13 cellular contexts compared by ENCODE assay signal in the genomic region with DNA sequence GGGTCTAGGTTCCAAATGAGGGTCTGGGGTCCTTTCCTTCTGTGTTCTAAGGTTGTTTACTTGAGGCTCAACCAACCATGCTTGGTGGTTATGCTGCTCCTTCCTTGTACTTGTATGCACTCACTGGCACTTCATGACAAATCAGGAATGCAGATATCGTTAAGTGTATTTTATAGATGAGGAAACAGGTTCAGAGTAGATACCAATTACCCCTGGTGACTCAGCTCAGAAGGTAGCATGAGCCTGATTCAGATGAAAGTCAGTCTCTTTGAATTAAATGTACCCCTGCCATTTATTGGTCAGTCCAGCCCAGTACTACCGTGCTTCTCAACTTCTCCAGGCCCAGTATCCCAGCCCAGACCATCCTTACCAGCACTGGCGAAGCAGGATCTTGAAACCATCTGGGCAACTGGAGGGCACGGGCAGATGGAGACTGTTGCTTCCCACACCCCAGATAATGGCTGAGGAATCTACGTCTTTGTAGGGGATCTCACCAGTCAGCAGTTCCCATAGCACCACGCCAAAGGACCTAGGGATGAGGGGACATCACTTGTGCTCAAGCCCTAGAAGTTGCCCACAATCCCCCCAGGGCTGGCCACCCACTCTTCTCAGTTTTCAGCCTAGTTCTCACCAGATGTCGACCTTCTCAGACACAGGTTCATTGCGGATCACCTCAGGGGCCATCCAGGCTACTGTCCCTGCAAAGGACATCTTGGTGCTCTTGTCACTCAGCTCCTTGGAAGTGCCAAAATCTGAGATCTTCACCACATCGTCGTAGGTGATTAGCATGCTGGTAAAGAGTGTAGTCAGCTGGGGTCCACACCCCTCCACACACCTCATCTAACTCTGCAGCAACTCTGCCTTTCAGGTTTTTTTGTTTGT. TPM values are rescaled to one million over a fixed set of nuclear protein-coding genes. Genes with fewer than 3 reads are reported as not detected.
DNase-seq lines count a peak whose midpoint lies in the region; ATAC-seq and TF ChIP-seq lines count a peak whose summit lies in the region.
"Had no signal": no experiment of that assay in that cellular context is flagged by ENCODE, and none has a peak within 500 bp of the region (broad histone marks: within the 10 kb centered on the region; RNA-seq: fewer than 3 reads in every experiment).

No MANE protein-coding gene starts in this region.

- H3K27ac ChIP-seq in SK-N-MC: peak overlapping the region; percentile 61; the same call in 1 of the 2 replicates

- peaks cover 38% of the 10 kb centered on the region for H3K36me3 ChIP-seq in SK-N-MC (ENCODE audit: insufficient read depth, low read length)

- peak overlapping the region; percentile 84 for H3K27ac Mint-ChIP-seq in activated T-cell treated with anti-CD3 and anti-CD28 coated beads, Interleukin-2, amount 50 U/mL, for 24 hours
- H3K27ac Mint-ChIP-seq: activated CD4-positive, alpha-beta T cell treated with anti-CD3 and anti-CD28 coated beads for 36 hours had no signal

- intact Hi-C loops in sciatic nerve (cut with DNase I): no loop called here

- DNase-seq in activated T-cell treated with anti-CD3 and anti-CD28 coated beads, Interleukin-2, amount 50 U/mL, for 24 hours: peak; percentile 33
- no peak for DNase-seq in activated T-cell treated with anti-CD3 and anti-CD28 coated beads, Interleukin-2, amount 50 U/mL, for 48 hours
- DNase-seq in SK-N-MC (ENCODE audit: low read depth, low spot score) (no peak), epithelial cell of esophagus (ENCODE audit: low read depth) (peak; percentile 61), sciatic nerve (ENCODE audit: low spot score) (peak; percentile 46), C1 segment of cervical spinal cord (lab: John Stamatoyannopoulos, UW) (no peak), inferior parietal cortex (ENCODE audit: extremely low spot score) (no peak)
- DNase-seq in activated CD8-positive, alpha-beta memory T cell treated with anti-CD3 and anti-CD28 coated beads, Interleukin-2, amount 50 U/mL, for 48 hours: no peak
- DNase-seq: activated CD4-positive, alpha-beta T cell treated with anti-CD3 and anti-CD28 coated beads for 36 hours; dermis blood vessel endothelial cell; NK-92 treated with Interleukin-12 subunit alpha and Interleukin-12 subunit beta, amount 100 ng/mL, for 24 hours had no signal

- no peak for ATAC-seq in sciatic nerve

- H3K4me3 ChIP-seq in SK-N-MC (no peak overlapping the region), epithelial cell of esophagus (ENCODE audit: low read length) (no peak overlapping the region)

- H3K4me1 Mint-ChIP-seq in activated T-cell treated with anti-CD3 and anti-CD28 coated beads, Interleukin-2, amount 50 U/mL, for 24 hours (ENCODE audit: low read depth): peaks cover 12% of the 10 kb centered on the region
- H3K4me1 Mint-ChIP-seq: activated CD4-positive, alpha-beta T cell treated with anti-CD3 and anti-CD28 coated beads for 36 hours had no signal

- TF ChIP-seq CTCF in epithelial cell of esophagus (IDR thresholded peaks at IDR 0.05; ENCODE audit: insufficient read depth, low read depth, low read length, missing control alignments): no peak

- H3K9ac ChIP-seq in SK-N-MC (ENCODE audit: insufficient read length): no peak overlapping the region

- no peaks in the 10 kb centered on the region for H3K9me3 ChIP-seq in SK-N-MC (ENCODE audit: low read depth, low read length)

- no peak overlapping the region for H3K4me3 Mint-ChIP-seq in activated T-cell treated with anti-CD3 and anti-CD28 coated beads, Interleukin-2, amount 50 U/mL, for 24 hours
- H3K4me3 Mint-ChIP-seq: activated CD4-positive, alpha-beta T cell treated with anti-CD3 and anti-CD28 coated beads for 36 hours had no signal

- peaks cover 78% of the 10 kb centered on the region for H3K36me3 Mint-ChIP-seq in activated T-cell treated with anti-CD3 and anti-CD28 coated beads, Interleukin-2, amount 50 U/mL, for 24 hours (ENCODE audit: low read depth)

- H3K27me3 Mint-ChIP-seq in activated T-cell treated with anti-CD3 and anti-CD28 coated beads, Interleukin-2, amount 50 U/mL, for 24 hours: no peaks in the 10 kb centered on the region
- H3K27me3 Mint-ChIP-seq: activated CD4-positive, alpha-beta T cell treated with anti-CD3 and anti-CD28 coated beads for 36 hours had no signal

- no peaks in the 10 kb centered on the region for H3K9me3 Mint-ChIP-seq in activated T-cell treated with anti-CD3 and anti-CD28 coated beads, Interleukin-2, amount 50 U/mL, for 24 hours

RNA-seq across cellular contexts. Expression of gene MAP3K12, which starts 14.3 kb away (rescaled TPM):
- 28.6 TPM for total RNA-seq in sciatic nerve

RNA-seq across cellular contexts. Expression of gene TARBP2, which starts 16.2 kb away (rescaled TPM):
- total RNA-seq in sciatic nerve: 19.4 TPM

RNA-seq across cellular contexts. Expression of gene NPFF, which starts 22.4 kb away (rescaled TPM):
- total RNA-seq in sciatic nerve: not detected
- total RNA-seq: activated CD4-positive, alpha-beta T cell treated with anti-CD3 and anti-CD28 coated beads for 36 hours; dermis blood vessel endothelial cell; fibroblast of villous mesenchyme; urinary bladder had no signal

RNA-seq across cellular contexts. Expression of gene PCBP2, which starts 33.0 kb away (rescaled TPM):
- total RNA-seq in sciatic nerve: 772 TPM

RNA-seq across cellular contexts. Expression of gene PRR13, which starts 43.4 kb away (rescaled TPM):
- total RNA-seq in sciatic nerve: 86.4 TPM

Comparison
In these comparisons a context has a peak if more than half of its experiments do, and no peak if none do; other contexts are left out.
1. DNase-seq: peak in activated T-cell treated with anti-CD3 and anti-CD28 coated beads, Interleukin-2, amount 50 U/mL, for 24 hours (single experiment), epithelial cell of esophagus (single experiment) and sciatic nerve (single experiment); none in activated T-cell treated with anti-CD3 and anti-CD28 coated beads, Interleukin-2, amount 50 U/mL, for 48 hours (0 of 2), SK-N-MC (single experiment), C1 segment of cervical spinal cord (0 of 14), activated CD8-positive, alpha-beta memory T cell treated with anti-CD3 and anti-CD28 coated beads, Interleukin-2, amount 50 U/mL, for 48 hours (single experiment) and inferior parietal cortex (single experiment).